In genomic region chr1:114780344-114781226, GRCh38 we compare ENCODE assay signal across 8 cellular contexts. TPM values are rescaled to one million over a fixed set of nuclear protein-coding genes. Genes with fewer than 3 reads are reported as not detected.
DNase-seq lines count a peak whose midpoint lies in the region; TF ChIP-seq lines count a peak whose summit lies in the region.

Gene SIKE1 (minus strand): TSS chr1:114780685. CDS start chr1:114780607, 78 bp downstream.

- CTCF ChIA-PET in activated naive CD4-positive, alpha-beta T cell treated with anti-CD3 and anti-CD28 coated beads, Interleukin-2, amount 10 ng/mL, durations not matched to agents 7 days and 5 days (lab: Charles Lee) = interaction anchor here (1.4 kb wide), 1 partner anchor 64 kb away, joined by 6 read pairs; the partner anchor contains the start of gene NRAS

- DNase-seq in GM04503 (ENCODE audit: low read depth) (peak; percentile 62), HFFc6 (peak; percentile 91), NAMALWA (ENCODE audit: low spot score) (peak; percentile 97), SK-N-DZ (ENCODE audit: low spot score) (peak; percentile 95), germinal center (ENCODE audit: low spot score) (peak; percentile 88), non-pigmented ciliary epithelial cell (ENCODE audit: low read depth) (peak; percentile 83), superior temporal gyrus (ENCODE audit: extremely low spot score) (peak; percentile 96)
- DNase-seq in activated naive CD4-positive, alpha-beta T cell treated with anti-CD3 and anti-CD28 coated beads, Interleukin-2, amount 10 ng/mL, durations not matched to agents 7 days and 5 days = peak; percentile 97

- H3K4me1 Mint-ChIP-seq in HFFc6 (ENCODE audit: low read depth) = peaks cover 25% of the 10 kb centered on the region
- H3K4me1 Mint-ChIP-seq in activated naive CD4-positive, alpha-beta T cell treated with anti-CD3 and anti-CD28 coated beads, Interleukin-2, amount 10 ng/mL, durations not matched to agents 7 days and 5 days = peaks cover 27% of the 10 kb centered on the region

- H3K4me3 Mint-ChIP-seq in HFFc6 = peak within 1 kb of the TSS; percentile 100
- peak within 1 kb of the TSS; percentile 100 for H3K4me3 Mint-ChIP-seq in activated naive CD4-positive, alpha-beta T cell treated with anti-CD3 and anti-CD28 coated beads, Interleukin-2, amount 10 ng/mL, durations not matched to agents 7 days and 5 days

- peaks cover 15% of the 10 kb centered on the region for H3K36me3 Mint-ChIP-seq in HFFc6 (ENCODE audit: low read depth)
- H3K36me3 Mint-ChIP-seq in activated naive CD4-positive, alpha-beta T cell treated with anti-CD3 and anti-CD28 coated beads, Interleukin-2, amount 10 ng/mL, durations not matched to agents 7 days and 5 days = peaks cover 37% of the 10 kb centered on the region

- peaks cover 4% of the 10 kb centered on the region; the same call in 1 of the 2 replicates for H3K9me3 Mint-ChIP-seq in HFFc6
- H3K9me3 Mint-ChIP-seq in activated naive CD4-positive, alpha-beta T cell treated with anti-CD3 and anti-CD28 coated beads, Interleukin-2, amount 10 ng/mL, durations not matched to agents 7 days and 5 days = peaks cover 3% of the 10 kb centered on the region

- peak within 1 kb of the TSS; percentile 98 for H3K27ac Mint-ChIP-seq in HFFc6
- H3K27ac Mint-ChIP-seq in activated naive CD4-positive, alpha-beta T cell treated with anti-CD3 and anti-CD28 coated beads, Interleukin-2, amount 10 ng/mL, durations not matched to agents 7 days and 5 days = peak within 1 kb of the TSS; percentile 97

- TF ChIP-seq CTCF in HFFc6 (IDR thresholded peaks at IDR 0.05) = no peak; the same call in 1 of the 2 replicates

- H3K27me3 Mint-ChIP-seq in HFFc6 (ENCODE audit: insufficient read depth) = peaks cover 6% of the 10 kb centered on the region
- peaks cover 15% of the 10 kb centered on the region for H3K27me3 Mint-ChIP-seq in activated naive CD4-positive, alpha-beta T cell treated with anti-CD3 and anti-CD28 coated beads, Interleukin-2, amount 10 ng/mL, durations not matched to agents 7 days and 5 days

RNA-seq across cellular contexts. Expression of gene SIKE1, which starts in this region (rescaled TPM):
- 10 to 100 TPM; 39.1 to 48.7 (median 42.0) TPM for total RNA-seq in HFFc6 (2021; fragmentation: NEBNext Ultra II Directional; extraction: Animal tissue kit (Norgen Biotek cat#: 25700))
- polyA plus RNA-seq in SK-N-DZ (2014; cell fraction: cytosol; rRNA removed) = 51.2 and 56.9 TPM in 2 replicates
- polyA plus RNA-seq in SK-N-DZ (2014; cell fraction: nucleus; rRNA removed) = 25.7 and 41.7 TPM in 2 replicates

Comparison
In these comparisons a context has a peak if more than half of its experiments do, and no peak if none do; other contexts are left out.
1. Peak in every context shown above with its lines: DNase-seq.